In genomic region chr10:8420182-8420581, GRCh38 we compare ENCODE assay signal across 4 cellular contexts.
"Had no signal": no experiment of that assay in that cellular context is flagged by ENCODE, and none has a peak within 500 bp of the region (broad histone marks: within the 10 kb centered on the region; RNA-seq: fewer than 3 reads in every experiment).

No MANE protein-coding gene starts in this region.

- DNase-seq: H9, HCEC 1CT had no signal

- ATAC-seq: GM23338, HepG2 had no signal

- H3K4me3 ChIP-seq: GM23338 had no signal
